ENCODE assay signal across 1 cellular context in genomic region chr11:19739872-19740271, GRCh38.
A peak's percentile ranks its signal among the peaks of the same experiment; 100 is the strongest.
TF ChIP-seq lines count a peak whose summit lies in the region.

No MANE protein-coding gene starts in this region.

TF ChIP-seq in HEK293, 187 proteins besides CTCF, POLR2A, EP300 and RAD21 (continued from another document):
- TF ChIP-seq ZNF830 (tag by site-specific recombination; IDR thresholded peaks at IDR 0.05; ENCODE audit: low read depth): no peak
- peak; percentile 52; the same call in 1 of the 2 replicates for TF ChIP-seq ZBTB11 (tag by site-specific recombination; conservative IDR thresholded peaks at IDR 0.05; ENCODE audit: low read depth)
- TF ChIP-seq ZNF561 (tag by site-specific recombination; IDR thresholded peaks at IDR 0.05; ENCODE audit: borderline replicate concordance): no peak
